In genomic region chr9:113519401-113520108, GRCh38 we compare ENCODE assay signal across 9 cellular contexts. TPM values are rescaled to one million over a fixed set of nuclear protein-coding genes. Genes with fewer than 3 reads are reported as not detected.
A peak's percentile ranks its signal among the peaks of the same experiment; 100 is the strongest.
DNase-seq lines count a peak whose midpoint lies in the region; TF ChIP-seq lines count a peak whose summit lies in the region.
"Had no signal": no experiment of that assay in that cellular context is flagged by ENCODE, and none has a peak within 500 bp of the region (broad histone marks: within the 10 kb centered on the region; RNA-seq: fewer than 3 reads in every experiment).

No MANE protein-coding gene starts in this region.

- TF ChIP-seq CTCF in KMS-11 (conservative IDR thresholded peaks at IDR 0.05; ENCODE audit: low read depth, low read length) = no peak

- peak overlapping the region; percentile 98 for H3K4me2 ChIP-seq in KMS-11

- H3K27ac ChIP-seq in KMS-11 (no peak overlapping the region), duodenal mucosa (ENCODE audit: low read depth, low read length) (peak overlapping the region; percentile 89), muscle layer of duodenum (ENCODE audit: low read length) (peak overlapping the region; percentile 74)

- H3K9ac ChIP-seq in KMS-11 = no peak overlapping the region
- peak overlapping the region; percentile 60 to 79 for H3K9ac ChIP-seq in duodenal mucosa (ENCODE audit: low read depth in 1 of 2, low read length in 2 of 2)

- peaks cover 43% of the 10 kb centered on the region; the same call in 1 of the 2 replicates for H3K79me2 ChIP-seq in KMS-11 (ENCODE audit: insufficient read depth, low read depth)

- H3K9me3 ChIP-seq in duodenal mucosa (ENCODE audit: control insufficient read depth in 1 of 2, low read length in 2 of 2) = no peaks in the 10 kb centered on the region
- no peaks in the 10 kb centered on the region for H3K9me3 ChIP-seq in muscle layer of duodenum (ENCODE audit: control insufficient read depth in 1 of 2, low read length in 2 of 2)

- H3K27me3 ChIP-seq in KMS-11 (ENCODE audit: insufficient read depth, low read depth) (no peaks in the 10 kb centered on the region), duodenal mucosa (ENCODE audit: control insufficient read depth in 1 of 2, insufficient read depth in 2 of 2, low read length in 2 of 2) (no peaks in the 10 kb centered on the region), muscle layer of duodenum (ENCODE audit: low read depth, low read length) (no peaks in the 10 kb centered on the region)

- H3K4me1 ChIP-seq in KMS-11 (ENCODE audit: low read depth, poor library complexity, severe bottlenecking) (peaks cover 87% of the 10 kb centered on the region), duodenal mucosa (ENCODE audit: control insufficient read depth in 1 of 2, insufficient read depth in 2 of 2, low read length in 2 of 2) (peaks cover 76 to 80% of the 10 kb centered on the region in 2 donors), muscle layer of duodenum (ENCODE audit: control insufficient read depth in 1 of 2, insufficient read depth in 2 of 2, low read length in 2 of 2) (peaks cover 30 to 36% of the 10 kb centered on the region in 2 donors)

- H3K36me3 ChIP-seq in KMS-11 (ENCODE audit: insufficient read depth) = no peaks in the 10 kb centered on the region
- H3K36me3 ChIP-seq in duodenal mucosa (ENCODE audit: control insufficient read depth in 1 of 2, insufficient read depth in 2 of 2, low read length in 2 of 2) = peaks cover 0 to 37% of the 10 kb centered on the region in 2 donors
- peaks cover 0 to 6% of the 10 kb centered on the region in 2 donors for H3K36me3 ChIP-seq in muscle layer of duodenum (ENCODE audit: control insufficient read depth in 1 of 2, insufficient read depth in 2 of 2, low read length in 2 of 2)

- no peak overlapping the region for H3K4me3 ChIP-seq in KMS-11 (IDR thresholded peaks at IDR 0.05; ENCODE audit: insufficient read depth, low read depth, low read length)
- peak overlapping the region; percentile 53 to 63 for H3K4me3 ChIP-seq in duodenal mucosa (ENCODE audit: low read depth in 1 of 2, low read length in 2 of 2)
- no peak overlapping the region for H3K4me3 ChIP-seq in muscle layer of duodenum (ENCODE audit: low read depth in 1 of 2, low read length in 2 of 2)

- no peak overlapping the region for H2AFZ ChIP-seq in KMS-11 (ENCODE audit: low read depth)

- in situ Hi-C loops in Caki2 (cut with HindIII; ENCODE audit: low pct_unique_long_range_greater_than_20kb, low sequenced_read_pairs) = no loop called here

- DNase-seq in Caki2 (ENCODE audit: low read depth) = peak; percentile 94
- DNase-seq in iPS-NIHi11 (ENCODE audit: low spot score) = no peak
- no peak for DNase-seq in NCI-H526 treated with DMSO at 0.1 percent for 48 hours (lab: John Stamatoyannopoulos, UW)
- DNase-seq in cerebellar cortex (ENCODE audit: low spot score) = no peak
- no peak for DNase-seq in NCI-H524 treated with DMSO at 0.1 percent for 48 hours (lab: John Stamatoyannopoulos, UW)
- DNase-seq: NCI-H1105 had no signal

- H4K20me1 ChIP-seq in KMS-11 (ENCODE audit: insufficient read depth) = no peaks in the 10 kb centered on the region

RNA-seq across cellular contexts. Expression of gene RGS3, which starts 56.0 kb away (rescaled TPM):
- 52.7 and 74.5 TPM in 2 replicates for total RNA-seq in Caki2 (2014; rRNA removed; shearing (Covaris generic); ENCODE audit: low replicate concordance)

Comparison
In these comparisons a context has a peak if more than half of its experiments do, and no peak if none do; other contexts are left out.
1. H3K4me3 ChIP-seq: peak in duodenal mucosa (2 of 2); none in KMS-11 (single experiment) and muscle layer of duodenum (0 of 2).